20 cellular contexts compared by ENCODE assay signal in the genomic region with DNA sequence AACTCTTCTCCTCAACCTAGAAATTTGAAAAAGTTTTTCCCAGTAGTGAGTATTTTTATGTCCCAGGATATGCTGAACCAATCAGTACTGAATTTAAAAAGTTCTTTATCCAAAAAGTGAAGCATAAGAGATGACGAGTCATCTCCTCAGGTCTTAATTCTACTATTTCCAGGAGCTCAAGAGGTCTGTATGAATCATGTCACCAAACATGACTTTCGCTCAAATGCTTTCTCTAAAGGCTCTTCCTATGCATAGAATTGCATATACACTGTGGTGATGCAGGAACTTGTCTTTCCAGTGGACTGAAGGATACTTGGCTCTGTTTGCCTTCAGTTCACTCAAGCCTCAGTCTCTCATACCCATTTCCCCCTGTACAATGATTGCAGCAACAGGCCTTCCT. TPM values are rescaled to one million over a fixed set of nuclear protein-coding genes. Genes with fewer than 3 reads are reported as not detected.
A peak's percentile ranks its signal among the peaks of the same experiment; 100 is the strongest.
DNase-seq lines count a peak whose midpoint lies in the region; ATAC-seq, FAIRE-seq and TF ChIP-seq lines count a peak whose summit lies in the region.
"Had no signal": no experiment of that assay in that cellular context is flagged by ENCODE, and none has a peak within 500 bp of the region (broad histone marks: within the 10 kb centered on the region; RNA-seq: fewer than 3 reads in every experiment).

No MANE protein-coding gene starts in this region.

- no peak overlapping the region for H3K9ac ChIP-seq in astrocyte (ENCODE audit: low read length)
- H3K9ac ChIP-seq: GM23248 had no signal

- no peaks in the 10 kb centered on the region for H3K27me3 Mint-ChIP-seq in astrocyte (ENCODE audit: low read depth, unreplicated experiment)
- H3K27me3 Mint-ChIP-seq: CD4-positive, alpha-beta memory T cell had no signal

- peaks cover 41% of the 10 kb centered on the region for H3K36me3 Mint-ChIP-seq in astrocyte (ENCODE audit: low read depth, unreplicated experiment)

- no peak overlapping the region for H3K4me3 Mint-ChIP-seq in astrocyte (ENCODE audit: unreplicated experiment)
- H3K4me3 Mint-ChIP-seq: CD4-positive, alpha-beta memory T cell had no signal

- H3K9me3 Mint-ChIP-seq in astrocyte (ENCODE audit: unreplicated experiment), result peaks cover 30% of the 10 kb centered on the region

- H3K9me3 ChIP-seq in astrocyte (ENCODE audit: insufficient read depth, low read depth, low read length), result peaks cover 32% of the 10 kb centered on the region

- no peaks in the 10 kb centered on the region for H3K27me3 ChIP-seq in astrocyte (ENCODE audit: insufficient read depth, low read length)

- TF ChIP-seq CTCF in astrocyte (IDR thresholded peaks at IDR 0.05; ENCODE audit: insufficient read depth, low read depth, low read length) (no peak), epithelial cell of esophagus (IDR thresholded peaks at IDR 0.05; ENCODE audit: insufficient read depth, low read depth, low read length, missing control alignments) (no peak)

- no peaks in the 10 kb centered on the region for H4K20me1 ChIP-seq in astrocyte (ENCODE audit: insufficient read depth, low read length)

- peaks cover 10% of the 10 kb centered on the region for H3K36me3 ChIP-seq in astrocyte (ENCODE audit: insufficient read depth, low read length)

- no peaks in the 10 kb centered on the region for H3K4me1 Mint-ChIP-seq in astrocyte (ENCODE audit: low read depth, unreplicated experiment)
- H3K4me1 Mint-ChIP-seq: CD4-positive, alpha-beta memory T cell had no signal

- peak; percentile 95 for FAIRE-seq in astrocyte (lab: Jason Lieb, UNC)
- FAIRE-seq: G401.6, GM12892, H1 had no signal

- ATAC-seq in GM18520 (IDR thresholded peaks at IDR 0.05; ENCODE audit: unreplicated experiment) (no peak), GM18873 (IDR thresholded peaks at IDR 0.05; ENCODE audit: low FRiP score, unreplicated experiment) (no peak), GM21447 (IDR thresholded peaks at IDR 0.05; ENCODE audit: unreplicated experiment) (no peak)

- H2AFZ ChIP-seq in astrocyte (ENCODE audit: low read depth, low read length), result no peak overlapping the region
- H2AFZ ChIP-seq: GM23248 had no signal

- no peak overlapping the region for H3K27ac ChIP-seq in astrocyte (ENCODE audit: low read depth, low read length)
- H3K27ac ChIP-seq: GM23248 had no signal

- H3K27ac Mint-ChIP-seq in astrocyte (ENCODE audit: unreplicated experiment), result no peak overlapping the region
- H3K27ac Mint-ChIP-seq: CD4-positive, alpha-beta memory T cell had no signal

- no peaks in the 10 kb centered on the region for H3K4me1 ChIP-seq in astrocyte (ENCODE audit: insufficient read depth, low read length)

- DNase-seq in M059J (ENCODE audit: low read depth), result peak; percentile 5
- no peak for DNase-seq in astrocyte (ENCODE audit: low read depth)
- DNase-seq in epithelial cell of esophagus (ENCODE audit: low read depth), result peak; percentile 0
- DNase-seq in D341Med (ENCODE audit: low spot score), result no peak
- DNase-seq: 8988T; C1 segment of cervical spinal cord; Calu3; CD4-positive, alpha-beta memory T cell; COR-L47; DMS153; DND-41; GM23248; H7; HCEC 1CT had no signal

- no peaks in the 10 kb centered on the region for H3K79me2 ChIP-seq in astrocyte (ENCODE audit: insufficient read depth, low read length)

- H3K4me3 ChIP-seq in astrocyte (ENCODE audit: insufficient read depth, low read depth, low read length) (no peak overlapping the region), epithelial cell of esophagus (ENCODE audit: low read length) (no peak overlapping the region)
- H3K4me3 ChIP-seq: GM23248 had no signal

- no peak overlapping the region for H3K4me2 ChIP-seq in astrocyte (ENCODE audit: low read length)

RNA-seq across cellular contexts. Expression of gene ZNF41, which starts 36.1 kb away (rescaled TPM):
- 8.2 and 11.7 TPM in 2 replicates for total RNA-seq in M059J (2014; rRNA removed; shearing (Covaris generic))
- total RNA-seq in astrocyte, result 5.7 and 7.0 TPM in 2 replicates

Comparison
In these comparisons a context has a peak if more than half of its experiments do, and no peak if none do; other contexts are left out.
1. DNase-seq: peak in M059J (single experiment) and epithelial cell of esophagus (single experiment); none in astrocyte (single experiment) and D341Med (single experiment).